22 cellular contexts compared by ENCODE assay signal in genomic region chr22:39686178-39686620, GRCh38.
A peak's percentile ranks its signal among the peaks of the same experiment; 100 is the strongest.
DNase-seq lines count a peak whose midpoint lies in the region; ATAC-seq, FAIRE-seq and TF ChIP-seq lines count a peak whose summit lies in the region.
"Had no signal": no experiment of that assay in that cellular context is flagged by ENCODE, and none has a peak within 500 bp of the region (broad histone marks: within the 10 kb centered on the region; RNA-seq: fewer than 3 reads in every experiment).

No MANE protein-coding gene starts in this region.

- intact Hi-C loops in Right ventricle myocardium inferior (cut with DNase I), result no loop called here
- intact Hi-C loops in CD4-positive, alpha-beta T cell (cut with DNase I, micrococcal nuclease), result no loop called here
- intact Hi-C loops in kidney (cut with DNase I), result no loop called here

- no peak for TF ChIP-seq CTCF in right atrium auricular region (IDR thresholded peaks at IDR 0.05)
- no peak for TF ChIP-seq CTCF in CD4-positive, alpha-beta T cell (IDR thresholded peaks at IDR 0.05)
- no peak for TF ChIP-seq CTCF in suprapubic skin (IDR thresholded peaks at IDR 0.05)
- no peak for TF ChIP-seq CTCF in kidney (IDR thresholded peaks at IDR 0.05; ENCODE audit: borderline replicate concordance, extremely low read depth, insufficient read depth)

- POLR2A ChIA-PET in CD4-positive, alpha-beta T cell (lab: Charles Lee), result no interaction called here

- peaks cover 0 to 5% of the 10 kb centered on the region in 2 donors for H3K27me3 ChIP-seq in right atrium auricular region
- H3K27me3 ChIP-seq in CD4-positive, alpha-beta T cell (ENCODE audit: control insufficient read depth, insufficient read depth, low read length), result peaks cover 6% of the 10 kb centered on the region
- H3K27me3 ChIP-seq in suprapubic skin, result peaks cover 89% of the 10 kb centered on the region

- H3K36me3 ChIP-seq in right atrium auricular region (no peaks in the 10 kb centered on the region), suprapubic skin (no peaks in the 10 kb centered on the region), kidney (ENCODE audit: control insufficient read depth in 1 of 2, insufficient read depth in 2 of 2, low read length in 2 of 2) (no peaks in the 10 kb centered on the region)
- H3K36me3 ChIP-seq: BLaER1 had no signal

- FAIRE-seq in kidney (lab: Jason Lieb, UNC), result no peak
- FAIRE-seq: D721Med, GM18507, HepG2 had no signal

- H3K4me1 Mint-ChIP-seq in CD4-positive, alpha-beta T cell (ENCODE audit: low read depth), result peaks cover 20% of the 10 kb centered on the region
- peaks cover 8% of the 10 kb centered on the region for H3K4me1 Mint-ChIP-seq in memory B cell

- TF ChIP-seq EP300 in suprapubic skin (IDR thresholded peaks at IDR 0.05), result no peak

- H3K4me1 ChIP-seq in right atrium auricular region (peaks cover 0 to 8% of the 10 kb centered on the region in 2 donors), suprapubic skin (peaks cover 10% of the 10 kb centered on the region), kidney (ENCODE audit: control insufficient read depth in 1 of 2, insufficient read depth in 1 of 2, low read depth in 1 of 2, low read length in 2 of 2) (no peaks in the 10 kb centered on the region)

- H3K9me3 ChIP-seq in right atrium auricular region, result no peaks in the 10 kb centered on the region
- H3K9me3 ChIP-seq in CD4-positive, alpha-beta T cell (ENCODE audit: control insufficient read depth, low read length), result no peaks in the 10 kb centered on the region
- no peaks in the 10 kb centered on the region for H3K9me3 ChIP-seq in suprapubic skin
- H3K9me3 ChIP-seq in kidney (ENCODE audit: control insufficient read depth in 1 of 2, low read length in 2 of 2), result no peaks in the 10 kb centered on the region
- H3K9me3 ChIP-seq: BLaER1 had no signal

- DNase-seq in Right ventricle myocardium inferior (ENCODE audit: missing footprints), result peak; percentile 37
- no peak for DNase-seq in right atrium auricular region (ENCODE audit: low spot score)
- no peak for DNase-seq in CD4-positive, alpha-beta T cell
- no peak for DNase-seq in memory B cell (ENCODE audit: low spot score in 2 of 2)
- DNase-seq in suprapubic skin (ENCODE audit: low spot score in 2 of 2), result no peak
- DNase-seq in kidney, result no peak
- DNase-seq: CD4-positive, CD25-positive, alpha-beta regulatory T cell; GM23248; Karpas-422; NCI-H1092; NCI-H1417 treated with DMSO at 0.1 percent for 48 hours; NCI-H1694 treated with DMSO at 0.1 percent for 48 hours; NCI-H2081; NCI-H2227 treated with DMSO at 0.1 percent for 48 hours; NCI-H526 treated with DMSO at 0.1 percent for 48 hours; PC-9; Right ventricle myocardium superior had no signal

- peak overlapping the region; percentile 58 for H3K27ac Mint-ChIP-seq in CD4-positive, alpha-beta T cell
- H3K27ac Mint-ChIP-seq in memory B cell, result no peak overlapping the region
- H3K27ac Mint-ChIP-seq: CD4-positive, CD25-positive, alpha-beta regulatory T cell had no signal

- WGBS in suprapubic skin, result 83% methylated on average over 13 of the region's 39 CpGs

- TF ChIP-seq POLR2A in suprapubic skin (IDR thresholded peaks at IDR 0.05), result no peak

- CTCF ChIA-PET in CD4-positive, alpha-beta T cell (lab: Charles Lee), result no interaction called here

- H3K27ac ChIP-seq in right atrium auricular region, result no peak overlapping the region
- H3K27ac ChIP-seq in CD4-positive, alpha-beta T cell (ENCODE audit: low read depth, low read length), result no peak overlapping the region
- no peak overlapping the region for H3K27ac ChIP-seq in suprapubic skin
- H3K27ac ChIP-seq in kidney (ENCODE audit: low read depth in 2 of 2, low read length in 2 of 2), result no peak overlapping the region
- H3K27ac ChIP-seq: BLaER1, GM23248, PC-9 had no signal

- no peaks in the 10 kb centered on the region for H3K9me3 Mint-ChIP-seq in CD4-positive, alpha-beta T cell
- H3K9me3 Mint-ChIP-seq in memory B cell, result no peaks in the 10 kb centered on the region

- H3K9ac ChIP-seq in kidney (ENCODE audit: low read length in 2 of 2), result no peak overlapping the region
- H3K9ac ChIP-seq: BLaER1, GM23248 had no signal

- no peak overlapping the region for H3K4me3 Mint-ChIP-seq in CD4-positive, alpha-beta T cell
- H3K4me3 Mint-ChIP-seq in memory B cell, result peak overlapping the region; percentile 53
- H3K4me3 Mint-ChIP-seq: CD4-positive, CD25-positive, alpha-beta regulatory T cell had no signal

- peaks cover 39% of the 10 kb centered on the region for H3K27me3 Mint-ChIP-seq in CD4-positive, alpha-beta T cell
- peaks cover 43% of the 10 kb centered on the region for H3K27me3 Mint-ChIP-seq in memory B cell

- peaks cover 39% of the 10 kb centered on the region for H3K36me3 Mint-ChIP-seq in CD4-positive, alpha-beta T cell (ENCODE audit: low read depth)
- no peaks in the 10 kb centered on the region for H3K36me3 Mint-ChIP-seq in memory B cell

- ATAC-seq in Right ventricle myocardium inferior, result no peak
- ATAC-seq in CD4-positive, alpha-beta T cell (ENCODE audit: poor library complexity), result no peak
- ATAC-seq in memory B cell (ENCODE audit: low read depth), result no peak
- no peak for ATAC-seq in GM21367 (IDR thresholded peaks at IDR 0.05; ENCODE audit: unreplicated experiment)
- ATAC-seq: HepG2 had no signal

- H3K4me3 ChIP-seq in right atrium auricular region (no peak overlapping the region), suprapubic skin (peak overlapping the region; percentile 20), kidney (ENCODE audit: low read length in 2 of 2) (no peak overlapping the region)
- H3K4me3 ChIP-seq: BLaER1, GM23248, PC-9 had no signal
